11 cellular contexts compared by ENCODE assay signal in genomic region chr11:10379022-10379421, GRCh38.
DNase-seq lines count a peak whose midpoint lies in the region; ATAC-seq and TF ChIP-seq lines count a peak whose summit lies in the region.
"Had no signal": no experiment of that assay in that cellular context is flagged by ENCODE, and none has a peak within 500 bp of the region (broad histone marks: within the 10 kb centered on the region; RNA-seq: fewer than 3 reads in every experiment).

No MANE protein-coding gene starts in this region.

- in situ Hi-C loops in GM13977 (cut with MboI; ENCODE audit: low pct_unique_long_range_greater_than_20kb, low sequenced_read_pairs, unreplicated experiment): no loop called here

- no peaks in the 10 kb centered on the region for H3K27me3 ChIP-seq in stomach smooth muscle (ENCODE audit: control insufficient read depth in 1 of 2, insufficient read depth in 2 of 2, low read length in 2 of 2)
- H3K27me3 ChIP-seq: colonic mucosa had no signal

- ATAC-seq in activated CD8-positive, alpha-beta T cell treated with anti-CD3 and anti-CD28 coated beads, Interleukin-2, amount 10 ng/mL, durations not matched to agents 7 days and 5 days: no peak
- no peak for ATAC-seq in activated CD8-positive, alpha-beta T cell treated with anti-CD3 and anti-CD28 coated beads for 36 hours
- ATAC-seq in SK-N-SH treated with all-trans-retinoic acid at 6 μM for 48 hours (no peak), HG03432 (IDR thresholded peaks at IDR 0.05; ENCODE audit: unreplicated experiment) (no peak)
- ATAC-seq: activated CD4-positive, alpha-beta T cell treated with anti-CD3 and anti-CD28 coated beads for 36 hours; mucosa of descending colon had no signal

- POLR2A ChIA-PET in activated CD8-positive, alpha-beta T cell treated with anti-CD3 and anti-CD28 coated beads, Interleukin-2, amount 10 ng/mL, durations not matched to agents 7 days and 5 days (lab: Charles Lee): no interaction called here
- POLR2A ChIA-PET in activated CD8-positive, alpha-beta T cell treated with anti-CD3 and anti-CD28 coated beads for 36 hours (lab: Charles Lee): no interaction called here

- H3K27ac Mint-ChIP-seq in activated CD8-positive, alpha-beta T cell treated with anti-CD3 and anti-CD28 coated beads, Interleukin-2, amount 10 ng/mL, durations not matched to agents 7 days and 5 days: no peak overlapping the region
- no peak overlapping the region for H3K27ac Mint-ChIP-seq in activated CD8-positive, alpha-beta T cell treated with anti-CD3 and anti-CD28 coated beads for 36 hours
- H3K27ac Mint-ChIP-seq: activated CD4-positive, alpha-beta T cell treated with anti-CD3 and anti-CD28 coated beads for 36 hours had no signal

- no peak overlapping the region for H3K4me3 Mint-ChIP-seq in activated CD8-positive, alpha-beta T cell treated with anti-CD3 and anti-CD28 coated beads, Interleukin-2, amount 10 ng/mL, durations not matched to agents 7 days and 5 days
- no peak overlapping the region for H3K4me3 Mint-ChIP-seq in activated CD8-positive, alpha-beta T cell treated with anti-CD3 and anti-CD28 coated beads for 36 hours
- H3K4me3 Mint-ChIP-seq: activated CD4-positive, alpha-beta T cell treated with anti-CD3 and anti-CD28 coated beads for 36 hours had no signal

- H3K36me3 Mint-ChIP-seq in activated CD8-positive, alpha-beta T cell treated with anti-CD3 and anti-CD28 coated beads, Interleukin-2, amount 10 ng/mL, durations not matched to agents 7 days and 5 days (ENCODE audit: low read depth): no peaks in the 10 kb centered on the region
- H3K36me3 Mint-ChIP-seq in activated CD8-positive, alpha-beta T cell treated with anti-CD3 and anti-CD28 coated beads for 36 hours (ENCODE audit: low read depth): no peaks in the 10 kb centered on the region

- no peak overlapping the region for H3K4me3 ChIP-seq in stomach smooth muscle (ENCODE audit: low read length in 2 of 2)
- H3K4me3 ChIP-seq: colonic mucosa, mucosa of descending colon had no signal

- H3K9ac ChIP-seq in stomach smooth muscle (ENCODE audit: low read length in 2 of 2): no peak overlapping the region

- peaks cover 18% of the 10 kb centered on the region for H3K4me1 ChIP-seq in stomach smooth muscle (ENCODE audit: control insufficient read depth, insufficient read depth, low read length)
- H3K4me1 ChIP-seq: colonic mucosa had no signal

- peak; percentile 28 for DNase-seq in activated CD8-positive, alpha-beta T cell treated with anti-CD3 and anti-CD28 coated beads, Interleukin-2, amount 10 ng/mL, durations not matched to agents 7 days and 5 days
- DNase-seq in activated CD8-positive, alpha-beta T cell treated with anti-CD3 and anti-CD28 coated beads for 36 hours: no peak
- DNase-seq in glomerular visceral epithelial cell (ENCODE audit: extremely low spot score) (peak; percentile 6), GM13977 (ENCODE audit: low spot score) (no peak), NCI-H1930 (lab: John Stamatoyannopoulos, UW) (no peak)
- DNase-seq: activated CD4-positive, alpha-beta T cell treated with anti-CD3 and anti-CD28 coated beads for 36 hours; colonic mucosa had no signal

- no peaks in the 10 kb centered on the region for H3K36me3 ChIP-seq in stomach smooth muscle (ENCODE audit: control insufficient read depth in 2 of 2, insufficient read depth in 2 of 2, low read length in 2 of 2)
- H3K36me3 ChIP-seq: colonic mucosa had no signal

- intact Hi-C loops in activated CD8-positive, alpha-beta T cell treated with anti-CD3 and anti-CD28 coated beads for 36 hours (cut with micrococcal nuclease): no loop called here

- no peaks in the 10 kb centered on the region for H3K9me3 ChIP-seq in stomach smooth muscle (ENCODE audit: control insufficient read depth in 2 of 2, low read length in 2 of 2)
- H3K9me3 ChIP-seq: colonic mucosa, mucosa of descending colon had no signal

- peaks cover 8% of the 10 kb centered on the region for H3K27me3 Mint-ChIP-seq in activated CD8-positive, alpha-beta T cell treated with anti-CD3 and anti-CD28 coated beads, Interleukin-2, amount 10 ng/mL, durations not matched to agents 7 days and 5 days (ENCODE audit: low read depth)
- peaks cover 11% of the 10 kb centered on the region for H3K27me3 Mint-ChIP-seq in activated CD8-positive, alpha-beta T cell treated with anti-CD3 and anti-CD28 coated beads for 36 hours

- H3K27ac ChIP-seq in stomach smooth muscle (ENCODE audit: low read length): peak overlapping the region; percentile 6
- H3K27ac ChIP-seq: colonic mucosa had no signal

- no peaks in the 10 kb centered on the region for H3K9me3 Mint-ChIP-seq in activated CD8-positive, alpha-beta T cell treated with anti-CD3 and anti-CD28 coated beads, Interleukin-2, amount 10 ng/mL, durations not matched to agents 7 days and 5 days (ENCODE audit: insufficient read depth)
- H3K9me3 Mint-ChIP-seq in activated CD8-positive, alpha-beta T cell treated with anti-CD3 and anti-CD28 coated beads for 36 hours: no peaks in the 10 kb centered on the region

- H3K4me1 Mint-ChIP-seq in activated CD8-positive, alpha-beta T cell treated with anti-CD3 and anti-CD28 coated beads, Interleukin-2, amount 10 ng/mL, durations not matched to agents 7 days and 5 days (ENCODE audit: low read depth): no peaks in the 10 kb centered on the region
- no peaks in the 10 kb centered on the region for H3K4me1 Mint-ChIP-seq in activated CD8-positive, alpha-beta T cell treated with anti-CD3 and anti-CD28 coated beads for 36 hours (ENCODE audit: low read depth)
- H3K4me1 Mint-ChIP-seq: activated CD4-positive, alpha-beta T cell treated with anti-CD3 and anti-CD28 coated beads for 36 hours had no signal

- CTCF ChIA-PET in activated CD8-positive, alpha-beta T cell treated with anti-CD3 and anti-CD28 coated beads, Interleukin-2, amount 10 ng/mL, durations not matched to agents 7 days and 5 days (lab: Charles Lee): interaction anchor here (1.5 kb wide), 1 partner anchor 12 kb away, joined by 8 read pairs; no protein-coding TSS in a partner anchor
- CTCF ChIA-PET in activated CD8-positive, alpha-beta T cell treated with anti-CD3 and anti-CD28 coated beads for 36 hours (lab: Charles Lee): interaction anchor here (0.9 to 1.8 kb wide), 2 partner anchors 13 to 35 kb away, joined by 4 to 5 read pairs; no protein-coding TSS in a partner anchor

- no peak for TF ChIP-seq CTCF in activated CD8-positive, alpha-beta T cell treated with anti-CD3 and anti-CD28 coated beads for 36 hours (IDR thresholded peaks at IDR 0.05)
- no peak for TF ChIP-seq CTCF in GM13977 (IDR thresholded peaks at IDR 0.05; ENCODE audit: extremely low read depth, insufficient read depth, missing control alignments)

TF ChIP-seq in SK-N-SH treated with all-trans-retinoic acid at 6 μM for 48 hours, 23 proteins besides CTCF, POLR2A, EP300 and RAD21:
- TF ChIP-seq, protein P1, sequence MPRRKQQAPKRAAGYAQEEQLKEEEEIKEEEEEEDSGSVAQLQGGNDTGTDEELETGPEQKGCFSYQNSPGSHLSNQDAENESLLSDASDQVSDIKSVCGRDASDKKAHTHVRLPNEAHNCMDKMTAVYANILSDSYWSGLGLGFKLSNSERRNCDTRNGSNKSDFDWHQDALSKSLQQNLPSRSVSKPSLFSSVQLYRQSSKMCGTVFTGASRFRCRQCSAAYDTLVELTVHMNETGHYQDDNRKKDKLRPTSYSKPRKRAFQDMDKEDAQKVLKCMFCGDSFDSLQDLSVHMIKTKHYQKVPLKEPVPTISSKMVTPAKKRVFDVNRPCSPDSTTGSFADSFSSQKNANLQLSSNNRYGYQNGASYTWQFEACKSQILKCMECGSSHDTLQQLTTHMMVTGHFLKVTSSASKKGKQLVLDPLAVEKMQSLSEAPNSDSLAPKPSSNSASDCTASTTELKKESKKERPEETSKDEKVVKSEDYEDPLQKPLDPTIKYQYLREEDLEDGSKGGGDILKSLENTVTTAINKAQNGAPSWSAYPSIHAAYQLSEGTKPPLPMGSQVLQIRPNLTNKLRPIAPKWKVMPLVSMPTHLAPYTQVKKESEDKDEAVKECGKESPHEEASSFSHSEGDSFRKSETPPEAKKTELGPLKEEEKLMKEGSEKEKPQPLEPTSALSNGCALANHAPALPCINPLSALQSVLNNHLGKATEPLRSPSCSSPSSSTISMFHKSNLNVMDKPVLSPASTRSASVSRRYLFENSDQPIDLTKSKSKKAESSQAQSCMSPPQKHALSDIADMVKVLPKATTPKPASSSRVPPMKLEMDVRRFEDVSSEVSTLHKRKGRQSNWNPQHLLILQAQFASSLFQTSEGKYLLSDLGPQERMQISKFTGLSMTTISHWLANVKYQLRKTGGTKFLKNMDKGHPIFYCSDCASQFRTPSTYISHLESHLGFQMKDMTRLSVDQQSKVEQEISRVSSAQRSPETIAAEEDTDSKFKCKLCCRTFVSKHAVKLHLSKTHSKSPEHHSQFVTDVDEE (CRISPR knock-in tag; IDR thresholded peaks at IDR 0.05): no peak
- TF ChIP-seq CSDC2 (CRISPR knock-in tag; IDR thresholded peaks at IDR 0.05): no peak
- TF ChIP-seq ZFP3 (CRISPR knock-in tag; IDR thresholded peaks at IDR 0.05): 0 out of 2 replicates have a peak, but pooled peaks have one; percentile 11

Comparison
In these comparisons a context has a peak if more than half of its experiments do, and no peak if none do; other contexts are left out.
1. DNase-seq: peak in activated CD8-positive, alpha-beta T cell treated with anti-CD3 and anti-CD28 coated beads, Interleukin-2, amount 10 ng/mL, durations not matched to agents 7 days and 5 days (single experiment) and glomerular visceral epithelial cell (single experiment); none in activated CD8-positive, alpha-beta T cell treated with anti-CD3 and anti-CD28 coated beads for 36 hours (single experiment), GM13977 (single experiment) and NCI-H1930 (0 of 2).